14 cellular contexts compared by ENCODE assay signal in genomic region chr17:67492251-67492740, GRCh38.
A peak's percentile ranks its signal among the peaks of the same experiment; 100 is the strongest.
DNase-seq lines count a peak whose midpoint lies in the region; ATAC-seq and TF ChIP-seq lines count a peak whose summit lies in the region.
"Had no signal": no experiment of that assay in that cellular context is flagged by ENCODE, and none has a peak within 500 bp of the region (broad histone marks: within the 10 kb centered on the region; RNA-seq: fewer than 3 reads in every experiment).

No MANE protein-coding gene starts in this region.

- H3K36me3 Mint-ChIP-seq in HFFc6 (ENCODE audit: low read depth), result no peaks in the 10 kb centered on the region
- H3K36me3 Mint-ChIP-seq in nephron progenitor cell (ENCODE audit: low read depth), result no peaks in the 10 kb centered on the region

- peaks cover 26% of the 10 kb centered on the region for H3K36me3 ChIP-seq in BLaER1
- no peaks in the 10 kb centered on the region for H3K36me3 ChIP-seq in Karpas-422 (ENCODE audit: insufficient read depth, low read length)
- H3K36me3 ChIP-seq: pancreas had no signal

- no peak overlapping the region for H3K4me3 ChIP-seq in BLaER1
- no peak overlapping the region for H3K4me3 ChIP-seq in Karpas-422 (ENCODE audit: low read length)

- in situ Hi-C loops in GM13977 (cut with MboI; ENCODE audit: low pct_unique_long_range_greater_than_20kb, low sequenced_read_pairs, unreplicated experiment), result no loop called here

- H3K4me3 Mint-ChIP-seq in HFFc6, result no peak overlapping the region
- no peak overlapping the region for H3K4me3 Mint-ChIP-seq in nephron progenitor cell
- H3K4me3 Mint-ChIP-seq: IgD-negative memory B cell had no signal

- no peak overlapping the region for H3K27ac ChIP-seq in BLaER1
- no peak overlapping the region for H3K27ac ChIP-seq in Karpas-422 (ENCODE audit: low read length)

- H3K9me3 ChIP-seq in BLaER1, result peaks cover 12% of the 10 kb centered on the region; the same call in 1 of the 2 replicates
- no peaks in the 10 kb centered on the region for H3K9me3 ChIP-seq in Karpas-422 (ENCODE audit: low read length)
- H3K9me3 ChIP-seq: pancreas had no signal

- DNase-seq in HFFc6 (no peak), cerebellar cortex (ENCODE audit: low spot score) (peak; percentile 33), nephron progenitor cell (no peak), GM13977 (ENCODE audit: low spot score) (no peak), Karpas-422 (no peak)
- DNase-seq: activated CD4-positive, alpha-beta T cell treated with anti-CD3 and anti-CD28 coated beads, Interleukin-2, amount 50 U/mL, for 1 hour; activated gamma-delta T cell; NCI-H1417; NCI-H446 had no signal

- H3K27ac Mint-ChIP-seq in HFFc6 (0 out of 2 replicates have a peak overlapping the region, but pooled peaks have one; percentile 7), nephron progenitor cell (peak overlapping the region; percentile 29)
- H3K27ac Mint-ChIP-seq: IgD-negative memory B cell had no signal

- H3K9me3 Mint-ChIP-seq in HFFc6 (no peaks in the 10 kb centered on the region), nephron progenitor cell (peaks cover 5% of the 10 kb centered on the region)

- H3K9ac ChIP-seq in BLaER1 (no peak overlapping the region), Karpas-422 (ENCODE audit: low read length) (no peak overlapping the region)

- H3K4me1 ChIP-seq in BLaER1 (peaks cover 35% of the 10 kb centered on the region), Karpas-422 (ENCODE audit: low read length) (no peaks in the 10 kb centered on the region)

- H3K4me1 Mint-ChIP-seq in HFFc6 (ENCODE audit: low read depth) (peaks cover 44% of the 10 kb centered on the region), nephron progenitor cell (peaks cover 43% of the 10 kb centered on the region)

- no peaks in the 10 kb centered on the region for H3K27me3 ChIP-seq in BLaER1
- no peaks in the 10 kb centered on the region for H3K27me3 ChIP-seq in Karpas-422 (ENCODE audit: low read length)
- H3K27me3 ChIP-seq: pancreas had no signal

- no peaks in the 10 kb centered on the region for H3K79me2 ChIP-seq in Karpas-422 (ENCODE audit: low read length)

- H2AFZ ChIP-seq in Karpas-422 (ENCODE audit: low read length), result no peak overlapping the region

- ATAC-seq in HG02642 (IDR thresholded peaks at IDR 0.05; ENCODE audit: poor library complexity, unreplicated experiment) (no peak), HG03565 (IDR thresholded peaks at IDR 0.05; ENCODE audit: unreplicated experiment) (no peak)

- peaks cover 2% of the 10 kb centered on the region; the same call in 1 of the 2 replicates for H3K27me3 Mint-ChIP-seq in HFFc6 (ENCODE audit: insufficient read depth)
- H3K27me3 Mint-ChIP-seq in nephron progenitor cell (ENCODE audit: low read depth, poor library complexity), result peaks cover 4% of the 10 kb centered on the region
- H3K27me3 Mint-ChIP-seq: IgD-negative memory B cell had no signal

- H4K20me1 ChIP-seq in BLaER1, result peaks cover 68% of the 10 kb centered on the region
- 0 out of 2 replicates have a peak, but pooled peaks cover 6% of the 10 kb centered on the region for H4K20me1 ChIP-seq in Karpas-422 (ENCODE audit: insufficient read depth, low read depth, low read length)

- H3K4me2 ChIP-seq in BLaER1 (0 out of 2 replicates have a peak overlapping the region, but pooled peaks have one; percentile 2), Karpas-422 (ENCODE audit: low read depth, low read length, poor library complexity, severe bottlenecking) (no peak overlapping the region)

- no peaks in the 10 kb centered on the region for H3K9me2 ChIP-seq in Karpas-422 (replicated peaks; ENCODE audit: insufficient read depth, low read length)

- TF ChIP-seq CTCF in HFFc6 (IDR thresholded peaks at IDR 0.05), result no peak
- TF ChIP-seq CTCF in nephron progenitor cell (IDR thresholded peaks at IDR 0.05), result no peak
- TF ChIP-seq CTCF in GM13977 (IDR thresholded peaks at IDR 0.05; ENCODE audit: extremely low read depth, insufficient read depth, missing control alignments), result no peak
